In the genomic region with DNA sequence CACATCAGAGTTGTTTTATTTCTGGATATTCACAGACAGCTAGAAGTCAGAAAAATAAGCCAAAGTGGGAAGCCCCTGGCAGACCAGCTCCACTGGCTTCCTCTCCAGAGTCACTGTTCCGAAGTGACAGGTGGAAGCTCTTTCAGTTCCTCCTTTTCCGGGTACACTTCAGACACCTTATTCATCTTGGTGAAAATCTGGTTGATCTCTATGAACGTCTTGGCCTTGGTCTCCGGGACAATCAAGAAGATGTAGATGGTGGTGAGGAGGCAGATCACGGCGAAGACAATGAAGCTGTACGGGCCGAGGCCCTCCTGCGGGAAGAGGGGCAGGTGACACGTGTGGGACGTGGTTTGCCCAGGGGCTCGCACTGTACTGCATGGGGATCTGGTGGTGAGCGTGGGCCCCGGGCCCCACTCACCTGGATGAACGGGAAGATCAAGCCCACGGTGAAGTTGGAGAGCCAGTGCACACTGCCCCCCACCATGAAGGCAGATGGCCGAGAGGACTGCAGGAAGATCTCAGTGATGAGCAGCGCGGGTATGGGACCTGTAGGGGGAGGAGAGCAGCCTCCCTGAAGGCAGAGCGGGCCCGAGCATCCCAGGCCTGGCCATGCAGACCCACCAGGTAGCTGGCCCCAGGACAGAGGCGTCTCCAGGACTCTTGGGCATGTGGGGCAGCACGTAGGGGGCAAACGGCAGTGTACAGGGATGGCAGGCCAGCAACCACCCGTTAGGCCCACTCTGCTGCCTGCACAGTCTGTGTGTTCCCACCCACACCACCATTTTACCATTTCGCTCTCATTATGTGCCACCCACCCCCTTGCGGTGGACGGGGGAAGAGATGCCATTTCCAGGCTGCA, we compare ENCODE assay signal across 30 cellular contexts. TPM values are rescaled to one million over a fixed set of nuclear protein-coding genes. Genes with fewer than 3 reads are reported as not detected.
DNase-seq lines count a peak whose midpoint lies in the region; ATAC-seq, FAIRE-seq and TF ChIP-seq lines count a peak whose summit lies in the region.
"Had no signal": no experiment of that assay in that cellular context is flagged by ENCODE, and none has a peak within 500 bp of the region (broad histone marks: within the 10 kb centered on the region; RNA-seq: fewer than 3 reads in every experiment).

No MANE protein-coding gene starts in this region.

- H3K9me3 ChIP-seq in BLaER1 (peaks cover 32% of the 10 kb centered on the region), HepG2 (ENCODE audit: low read length) (no peaks in the 10 kb centered on the region)
- H3K9me3 ChIP-seq: SK-N-SH had no signal

- peaks cover 0 to 13% (median 3%) of the 10 kb centered on the region in 3 donors for H3K9me3 Mint-ChIP-seq in IgD-negative memory B cell

- DNase-seq in HepG2 (ENCODE audit: low spot score) (no peak), head of caudate nucleus (no peak), foreskin keratinocyte (no peak)
- DNase-seq: activated CD4-positive, alpha-beta T cell treated with anti-CD3 and anti-CD28 coated beads for 48 hours; activated CD8-positive, alpha-beta memory T cell treated with anti-CD3 and anti-CD28 coated beads, Interleukin-2, amount 50 U/mL, for 48 hours; activated gamma-delta T cell treated with Interleukin-2 at 50 U/mL for 16 hours; CD4-positive, CD25-positive, alpha-beta regulatory T cell; DMS79; erythroblast; HCEC 1CT; left lung; NCI-H1417 treated with DMSO at 0.1 percent for 48 hours; NCI-H69; occipital lobe; right cardiac atrium; SK-N-SH; stimulated activated CD4-positive, alpha-beta T cell treated with anti-CD3 and anti-CD28 coated beads, Interleukin-15, amount 100 ng/mL, for 24 hours; stimulated activated naive CD4-positive, alpha-beta T cell had no signal

- no TSS peak for BruUV-seq in HepG2 (replicated peaks; lab: Mats Ljungman, UMichigan)

- H4K20me1 ChIP-seq in BLaER1 (no peaks in the 10 kb centered on the region), HepG2 (ENCODE audit: insufficient read depth, low read length) (no peaks in the 10 kb centered on the region)

- peaks cover 29% of the 10 kb centered on the region for H3K4me1 ChIP-seq in BLaER1
- H3K4me1 ChIP-seq in HepG2 (ENCODE audit: insufficient read depth, low read length): no peaks in the 10 kb centered on the region
- no peaks in the 10 kb centered on the region for H3K4me1 ChIP-seq in foreskin keratinocyte
- H3K4me1 ChIP-seq: A549, left lung, tibial nerve had no signal

- no peak for FAIRE-seq in HepG2 (lab: Jason Lieb, UNC)
- FAIRE-seq: A549 had no signal

- no peaks in the 10 kb centered on the region for H3K27me3 ChIP-seq in BLaER1
- peaks cover 1 to 17% of the 10 kb centered on the region in 2 experiments; a peak in 4 of 5 replicates for H3K27me3 ChIP-seq in HepG2 (ENCODE audit: control insufficient read depth in 1 of 2, insufficient read depth in 2 of 2, low read length in 2 of 2)
- peaks cover 3% of the 10 kb centered on the region for H3K27me3 ChIP-seq in foreskin keratinocyte
- H3K27me3 ChIP-seq: tibial nerve had no signal

- peak overlapping the region; percentile 58 to 87 (median 72) for H3K4me3 Mint-ChIP-seq in IgD-negative memory B cell
- H3K4me3 Mint-ChIP-seq: CD4-positive, CD25-positive, alpha-beta regulatory T cell had no signal

- WGBS in HepG2 (ENCODE audit: low lambda C conversion rate): 53% methylated on average over 16 of the region's 28 CpGs

- H3K79me2 ChIP-seq in HepG2 (ENCODE audit: insufficient read depth, low read length): no peaks in the 10 kb centered on the region

- H3K9ac ChIP-seq in BLaER1: no peak overlapping the region
- H3K9ac ChIP-seq in HepG2 (ENCODE audit: insufficient read depth, low read depth, low read length): no peak overlapping the region
- H3K9ac ChIP-seq: SK-N-SH had no signal

- TF ChIP-seq RAD21 in HepG2 (CRISPR knock-in tag; IDR thresholded peaks at IDR 0.05): no peak

- intact Hi-C loops in HepG2 (cut with micrococcal nuclease; ENCODE audit: unreplicated experiment) (no loop called here), head of caudate nucleus (cut with DNase I) (no loop called here)

- H3K36me3 ChIP-seq in BLaER1 (peaks cover 71% of the 10 kb centered on the region), HepG2 (replicated peaks in 1 of 2; ENCODE audit: control insufficient read depth in 1 of 2, insufficient read depth in 2 of 2, low read length in 2 of 2) (no peaks in the 10 kb centered on the region)

- peaks cover 17 to 33% (median 29%) of the 10 kb centered on the region in 3 donors for H3K4me1 Mint-ChIP-seq in IgD-negative memory B cell
- H3K4me1 Mint-ChIP-seq: CD4-positive, CD25-positive, alpha-beta regulatory T cell had no signal

- peak overlapping the region; percentile 18; the same call in 1 of the 2 replicates for H3K27ac ChIP-seq in BLaER1
- no peak overlapping the region for H3K27ac ChIP-seq in HepG2 (ENCODE audit: extremely low read length, insufficient read depth, low read length)
- H3K27ac ChIP-seq in foreskin keratinocyte: no peak overlapping the region
- H3K27ac ChIP-seq: A549, left lung, tibial nerve had no signal

- no peak overlapping the region for H2AFZ ChIP-seq in HepG2 (ENCODE audit: low read length)

- no peak for TF ChIP-seq EP300 in HepG2 (IDR thresholded peaks at IDR 0.05; ENCODE audit: low read depth in 2 of 2, low read length in 2 of 2)
- TF ChIP-seq EP300 in HepG2 (CRISPR knock-in tag; IDR thresholded peaks at IDR 0.05; ENCODE audit: borderline replicate concordance): no peak

- in situ Hi-C loops in HepG2 (cut with HindIII; ENCODE audit: extremely low pct_ligation_motif_present, low pct_unique_long_range_greater_than_20kb): no loop called here

- TF ChIP-seq POLR2A in GM18526 (IDR thresholded peaks at IDR 0.05; ENCODE audit: extremely low read depth, insufficient read length): peak; percentile 12
- TF ChIP-seq POLR2A in HepG2 (IDR thresholded peaks at IDR 0.05; ENCODE audit: insufficient read depth in 1 of 2, low read depth in 2 of 2, low read length in 2 of 2): no peak

- ATAC-seq in HepG2 (peak; percentile 26; the same call in 2 of the 3 replicates), HG02840 (IDR thresholded peaks at IDR 0.05; ENCODE audit: low FRiP score, unreplicated experiment) (no peak), GM18520 (IDR thresholded peaks at IDR 0.05; ENCODE audit: unreplicated experiment) (no peak), foreskin keratinocyte (no peak)
- ATAC-seq: PC-3 had no signal

- POLR2A ChIA-PET in HepG2 (lab: Yijun Ruan, JAX): no interaction called here

- H3K4me3 ChIP-seq in BLaER1 (no peak overlapping the region), HepG2 (replicated peaks in 1 of 3; ENCODE audit: insufficient read depth in 1 of 3, low read depth in 2 of 3, low read length in 3 of 3) (no peak overlapping the region)
- H3K4me3 ChIP-seq: A549, left lung, tibial nerve had no signal

- peak overlapping the region; percentile 70 to 94 (median 89) for H3K27ac Mint-ChIP-seq in IgD-negative memory B cell

- no peak for TF ChIP-seq CTCF in HepG2 (CRISPR knock-in tag; IDR thresholded peaks at IDR 0.05)
- no peak for TF ChIP-seq CTCF in foreskin keratinocyte (conservative IDR thresholded peaks at IDR 0.05)

- H3K27me3 Mint-ChIP-seq in IgD-negative memory B cell: peaks cover 2% of the 10 kb centered on the region
- H3K27me3 Mint-ChIP-seq: CD4-positive, CD25-positive, alpha-beta regulatory T cell had no signal

- H3K4me2 ChIP-seq in BLaER1: peak overlapping the region; percentile 66
- H3K4me2 ChIP-seq in HepG2 (ENCODE audit: low read depth, low read length): no peak overlapping the region
- H3K4me2 ChIP-seq: A549, SK-N-SH had no signal

- H3K36me3 Mint-ChIP-seq in IgD-negative memory B cell: peaks cover 13% of the 10 kb centered on the region

- CTCF ChIA-PET in HepG2 (lab: Yijun Ruan, JAX; ENCODE audit: low intra/inter-chr PET ratio, low total read pairs): no interaction called here

RNA-seq across cellular contexts. Expression of gene SLC2A7, which starts 11.5 kb away (rescaled TPM):
- not detected for polyA plus RNA-seq in IgD-negative memory B cell
- not detected in 2 replicates for total RNA-seq in HepG2 (2016; rRNA removed; fragmentation: Illumina TruSeq; extraction: Trizol)
- not detected in 2 replicates for total RNA-seq in HepG2 (2016; cell fraction: cytosol; rRNA removed; fragmentation: Illumina TruSeq; extraction: Trizol; ENCODE audit: low read depth)
- not detected in 2 replicates for total RNA-seq in HepG2 (2016; cell fraction: insoluble cytoplasmic fraction; rRNA removed; fragmentation: Illumina TruSeq; extraction: Trizol)
- not detected in 2 replicates for total RNA-seq in HepG2 (2016; cell fraction: membrane; rRNA removed; fragmentation: Illumina TruSeq; extraction: Trizol)
- not detected in 2 replicates for total RNA-seq in HepG2 (2016; cell fraction: nucleus; rRNA removed; fragmentation: Illumina TruSeq; extraction: Trizol)
- polyA plus RNA-seq in HepG2 (2011; rRNA removed): not detected in 2 replicates
- polyA plus RNA-seq in HepG2 (2011; cell fraction: cytosol; rRNA removed): not detected in 2 replicates
- not detected in 2 replicates for polyA plus RNA-seq in HepG2 (2011; cell fraction: nucleus; rRNA removed)
- not detected in 2 replicates for polyA plus RNA-seq in HepG2 (2012)
- polyA plus RNA-seq in HepG2 (2016; cell fraction: cytosol; fragmentation: Illumina TruSeq; extraction: Trizol; ENCODE audit: low read depth): not detected in 2 replicates
- polyA plus RNA-seq in HepG2 (2016; cell fraction: insoluble cytoplasmic fraction; fragmentation: Illumina TruSeq; extraction: Trizol; ENCODE audit: low read depth): not detected in 2 replicates
- polyA plus RNA-seq in HepG2 (2016; cell fraction: membrane; fragmentation: Illumina TruSeq; extraction: Trizol; ENCODE audit: low read depth): not detected in 2 replicates
- polyA plus RNA-seq in HepG2 (2016; cell fraction: nucleus; fragmentation: Illumina TruSeq; extraction: Trizol; ENCODE audit: insufficient read depth, low read depth): not detected in 2 replicates
- polyA minus RNA-seq in HepG2 (2011; rRNA and poly(A)+ RNA removed; ENCODE audit: low replicate concordance): not detected in 2 replicates
- polyA minus RNA-seq in HepG2 (2011; cell fraction: cytosol; rRNA and poly(A)+ RNA removed): not detected in 2 replicates
- polyA minus RNA-seq in HepG2 (2011; cell fraction: nucleus; rRNA and poly(A)+ RNA removed): not detected in 2 replicates
- total RNA-seq in foreskin keratinocyte: not detected in 2 replicates
- polyA plus RNA-seq in foreskin keratinocyte: not detected in 2 replicates
- total RNA-seq: cardiac septum; CD4-positive, CD25-positive, alpha-beta regulatory T cell; HT1080; LHCN-M2; mucosa of gallbladder; occipital lobe; PC-3; right cardiac atrium; tibial nerve had no signal
- polyA plus RNA-seq: A549; CD4-positive, CD25-positive, alpha-beta regulatory T cell; right cardiac atrium; SK-N-SH had no signal

RNA-seq across cellular contexts. Expression of gene SLC2A5, which starts 31.7 kb away (rescaled TPM):
- polyA plus RNA-seq in IgD-negative memory B cell (10.0 TPM), HepG2 (2011; rRNA removed) (0.54 and 0.80 TPM in 2 replicates), foreskin keratinocyte (0.06 and 0.07 TPM in 2 replicates)
- total RNA-seq in HepG2 (2016; rRNA removed; fragmentation: Illumina TruSeq; extraction: Trizol) (0.04 TPM in 1 of 2 replicates, not detected in the other), foreskin keratinocyte (0.11 and 0.14 TPM in 2 replicates)
- total RNA-seq in HepG2 (2016; cell fraction: cytosol; rRNA removed; fragmentation: Illumina TruSeq; extraction: Trizol; ENCODE audit: low read depth): not detected in 2 replicates
- not detected in 2 replicates for total RNA-seq in HepG2 (2016; cell fraction: insoluble cytoplasmic fraction; rRNA removed; fragmentation: Illumina TruSeq; extraction: Trizol)
- not detected in 2 replicates for total RNA-seq in HepG2 (2016; cell fraction: membrane; rRNA removed; fragmentation: Illumina TruSeq; extraction: Trizol)
- total RNA-seq in HepG2 (2016; cell fraction: nucleus; rRNA removed; fragmentation: Illumina TruSeq; extraction: Trizol): not detected in 2 replicates
- polyA plus RNA-seq in HepG2 (2011; cell fraction: cytosol; rRNA removed): 0.27 and 0.46 TPM in 2 replicates
- polyA plus RNA-seq in HepG2 (2011; cell fraction: nucleus; rRNA removed): 2.7 and 3.8 TPM in 2 replicates
- 0.16 and 0.68 TPM in 2 replicates for polyA plus RNA-seq in HepG2 (2012)
- not detected in 2 replicates for polyA plus RNA-seq in HepG2 (2016; cell fraction: cytosol; fragmentation: Illumina TruSeq; extraction: Trizol; ENCODE audit: low read depth)
- not detected in 2 replicates for polyA plus RNA-seq in HepG2 (2016; cell fraction: insoluble cytoplasmic fraction; fragmentation: Illumina TruSeq; extraction: Trizol; ENCODE audit: low read depth)
- not detected in 2 replicates for polyA plus RNA-seq in HepG2 (2016; cell fraction: membrane; fragmentation: Illumina TruSeq; extraction: Trizol; ENCODE audit: low read depth)
- polyA plus RNA-seq in HepG2 (2016; cell fraction: nucleus; fragmentation: Illumina TruSeq; extraction: Trizol; ENCODE audit: insufficient read depth, low read depth): not detected in 2 replicates
- polyA minus RNA-seq in HepG2 (2011; rRNA and poly(A)+ RNA removed; ENCODE audit: low replicate concordance): 0.24 TPM in 1 of 2 replicates, not detected in the other
- polyA minus RNA-seq in HepG2 (2011; cell fraction: cytosol; rRNA and poly(A)+ RNA removed): 0.99 TPM in 1 of 2 replicates, not detected in the other
- 1.2 TPM in 1 of 2 replicates, not detected in the other for polyA minus RNA-seq in HepG2 (2011; cell fraction: nucleus; rRNA and poly(A)+ RNA removed)
- total RNA-seq: HT1080, PC-3 had no signal
